1 cellular context compared by ENCODE assay signal in genomic region chr17:79412110-79412509, GRCh38.
TF ChIP-seq lines count a peak whose summit lies in the region.

No MANE protein-coding gene starts in this region.

TF ChIP-seq in HEK293, 187 proteins besides CTCF, POLR2A, EP300 and RAD21:
- TF ChIP-seq PRDM6 (tag by site-specific recombination; IDR thresholded peaks at IDR 0.05): no peak
- TF ChIP-seq, protein P1, sequence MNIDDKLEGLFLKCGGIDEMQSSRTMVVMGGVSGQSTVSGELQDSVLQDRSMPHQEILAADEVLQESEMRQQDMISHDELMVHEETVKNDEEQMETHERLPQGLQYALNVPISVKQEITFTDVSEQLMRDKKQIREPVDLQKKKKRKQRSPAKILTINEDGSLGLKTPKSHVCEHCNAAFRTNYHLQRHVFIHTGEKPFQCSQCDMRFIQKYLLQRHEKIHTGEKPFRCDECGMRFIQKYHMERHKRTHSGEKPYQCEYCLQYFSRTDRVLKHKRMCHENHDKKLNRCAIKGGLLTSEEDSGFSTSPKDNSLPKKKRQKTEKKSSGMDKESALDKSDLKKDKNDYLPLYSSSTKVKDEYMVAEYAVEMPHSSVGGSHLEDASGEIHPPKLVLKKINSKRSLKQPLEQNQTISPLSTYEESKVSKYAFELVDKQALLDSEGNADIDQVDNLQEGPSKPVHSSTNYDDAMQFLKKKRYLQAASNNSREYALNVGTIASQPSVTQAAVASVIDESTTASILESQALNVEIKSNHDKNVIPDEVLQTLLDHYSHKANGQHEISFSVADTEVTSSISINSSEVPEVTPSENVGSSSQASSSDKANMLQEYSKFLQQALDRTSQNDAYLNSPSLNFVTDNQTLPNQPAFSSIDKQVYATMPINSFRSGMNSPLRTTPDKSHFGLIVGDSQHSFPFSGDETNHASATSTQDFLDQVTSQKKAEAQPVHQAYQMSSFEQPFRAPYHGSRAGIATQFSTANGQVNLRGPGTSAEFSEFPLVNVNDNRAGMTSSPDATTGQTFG (tag by site-specific recombination; IDR thresholded peaks at IDR 0.05; ENCODE audit: borderline replicate concordance): 0 out of 2 replicates have a peak, but pooled peaks have one; percentile 6
- 0 out of 2 replicates have a peak, but pooled peaks have one; percentile 13 for TF ChIP-seq ZNF48 (tag by site-specific recombination; IDR thresholded peaks at IDR 0.05)
- TF ChIP-seq GLI2 (tag by site-specific recombination; IDR thresholded peaks at IDR 0.05; ENCODE audit: borderline replicate concordance, low read depth): no peak
- TF ChIP-seq ZNF157 (tag by site-specific recombination; IDR thresholded peaks at IDR 0.05): no peak
- peak; percentile 16; the same call in 1 of the 2 replicates for TF ChIP-seq ZNF473 (tag by site-specific recombination; IDR thresholded peaks at IDR 0.05)
- no peak for TF ChIP-seq HOXA7 (CRISPR knock-in tag; IDR thresholded peaks at IDR 0.05; ENCODE audit: borderline replicate concordance)
- no peak for TF ChIP-seq OVOL3 (tag by site-specific recombination; IDR thresholded peaks at IDR 0.05)
- no peak for TF ChIP-seq ZNF670 (tag by site-specific recombination; IDR thresholded peaks at IDR 0.05; ENCODE audit: low read depth)
- TF ChIP-seq ZNF239 (tag by site-specific recombination; IDR thresholded peaks at IDR 0.05): no peak
- no peak for TF ChIP-seq ZNF548 (tag by site-specific recombination; IDR thresholded peaks at IDR 0.05)
- TF ChIP-seq, protein P2, sequence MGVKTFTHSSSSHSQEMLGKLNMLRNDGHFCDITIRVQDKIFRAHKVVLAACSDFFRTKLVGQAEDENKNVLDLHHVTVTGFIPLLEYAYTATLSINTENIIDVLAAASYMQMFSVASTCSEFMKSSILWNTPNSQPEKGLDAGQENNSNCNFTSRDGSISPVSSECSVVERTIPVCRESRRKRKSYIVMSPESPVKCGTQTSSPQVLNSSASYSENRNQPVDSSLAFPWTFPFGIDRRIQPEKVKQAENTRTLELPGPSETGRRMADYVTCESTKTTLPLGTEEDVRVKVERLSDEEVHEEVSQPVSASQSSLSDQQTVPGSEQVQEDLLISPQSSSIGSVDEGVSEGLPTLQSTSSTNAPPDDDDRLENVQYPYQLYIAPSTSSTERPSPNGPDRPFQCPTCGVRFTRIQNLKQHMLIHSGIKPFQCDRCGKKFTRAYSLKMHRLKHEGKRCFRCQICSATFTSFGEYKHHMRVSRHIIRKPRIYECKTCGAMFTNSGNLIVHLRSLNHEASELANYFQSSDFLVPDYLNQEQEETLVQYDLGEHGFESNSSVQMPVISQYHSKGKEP (tag by site-specific recombination; IDR thresholded peaks at IDR 0.05): no peak
- TF ChIP-seq ZNF24 (tag by site-specific recombination; IDR thresholded peaks at IDR 0.05): no peak
- TF ChIP-seq, protein P3, sequence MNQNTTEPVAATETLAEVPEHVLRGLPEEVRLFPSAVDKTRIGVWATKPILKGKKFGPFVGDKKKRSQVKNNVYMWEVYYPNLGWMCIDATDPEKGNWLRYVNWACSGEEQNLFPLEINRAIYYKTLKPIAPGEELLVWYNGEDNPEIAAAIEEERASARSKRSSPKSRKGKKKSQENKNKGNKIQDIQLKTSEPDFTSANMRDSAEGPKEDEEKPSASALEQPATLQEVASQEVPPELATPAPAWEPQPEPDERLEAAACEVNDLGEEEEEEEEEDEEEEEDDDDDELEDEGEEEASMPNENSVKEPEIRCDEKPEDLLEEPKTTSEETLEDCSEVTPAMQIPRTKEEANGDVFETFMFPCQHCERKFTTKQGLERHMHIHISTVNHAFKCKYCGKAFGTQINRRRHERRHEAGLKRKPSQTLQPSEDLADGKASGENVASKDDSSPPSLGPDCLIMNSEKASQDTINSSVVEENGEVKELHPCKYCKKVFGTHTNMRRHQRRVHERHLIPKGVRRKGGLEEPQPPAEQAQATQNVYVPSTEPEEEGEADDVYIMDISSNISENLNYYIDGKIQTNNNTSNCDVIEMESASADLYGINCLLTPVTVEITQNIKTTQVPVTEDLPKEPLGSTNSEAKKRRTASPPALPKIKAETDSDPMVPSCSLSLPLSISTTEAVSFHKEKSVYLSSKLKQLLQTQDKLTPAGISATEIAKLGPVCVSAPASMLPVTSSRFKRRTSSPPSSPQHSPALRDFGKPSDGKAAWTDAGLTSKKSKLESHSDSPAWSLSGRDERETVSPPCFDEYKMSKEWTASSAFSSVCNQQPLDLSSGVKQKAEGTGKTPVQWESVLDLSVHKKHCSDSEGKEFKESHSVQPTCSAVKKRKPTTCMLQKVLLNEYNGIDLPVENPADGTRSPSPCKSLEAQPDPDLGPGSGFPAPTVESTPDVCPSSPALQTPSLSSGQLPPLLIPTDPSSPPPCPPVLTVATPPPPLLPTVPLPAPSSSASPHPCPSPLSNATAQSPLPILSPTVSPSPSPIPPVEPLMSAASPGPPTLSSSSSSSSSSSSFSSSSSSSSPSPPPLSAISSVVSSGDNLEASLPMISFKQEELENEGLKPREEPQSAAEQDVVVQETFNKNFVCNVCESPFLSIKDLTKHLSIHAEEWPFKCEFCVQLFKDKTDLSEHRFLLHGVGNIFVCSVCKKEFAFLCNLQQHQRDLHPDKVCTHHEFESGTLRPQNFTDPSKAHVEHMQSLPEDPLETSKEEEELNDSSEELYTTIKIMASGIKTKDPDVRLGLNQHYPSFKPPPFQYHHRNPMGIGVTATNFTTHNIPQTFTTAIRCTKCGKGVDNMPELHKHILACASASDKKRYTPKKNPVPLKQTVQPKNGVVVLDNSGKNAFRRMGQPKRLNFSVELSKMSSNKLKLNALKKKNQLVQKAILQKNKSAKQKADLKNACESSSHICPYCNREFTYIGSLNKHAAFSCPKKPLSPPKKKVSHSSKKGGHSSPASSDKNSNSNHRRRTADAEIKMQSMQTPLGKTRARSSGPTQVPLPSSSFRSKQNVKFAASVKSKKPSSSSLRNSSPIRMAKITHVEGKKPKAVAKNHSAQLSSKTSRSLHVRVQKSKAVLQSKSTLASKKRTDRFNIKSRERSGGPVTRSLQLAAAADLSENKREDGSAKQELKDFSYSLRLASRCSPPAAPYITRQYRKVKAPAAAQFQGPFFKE (tag by site-specific recombination; IDR thresholded peaks at IDR 0.05; ENCODE audit: borderline replicate concordance): no peak
- TF ChIP-seq, protein P4, sequence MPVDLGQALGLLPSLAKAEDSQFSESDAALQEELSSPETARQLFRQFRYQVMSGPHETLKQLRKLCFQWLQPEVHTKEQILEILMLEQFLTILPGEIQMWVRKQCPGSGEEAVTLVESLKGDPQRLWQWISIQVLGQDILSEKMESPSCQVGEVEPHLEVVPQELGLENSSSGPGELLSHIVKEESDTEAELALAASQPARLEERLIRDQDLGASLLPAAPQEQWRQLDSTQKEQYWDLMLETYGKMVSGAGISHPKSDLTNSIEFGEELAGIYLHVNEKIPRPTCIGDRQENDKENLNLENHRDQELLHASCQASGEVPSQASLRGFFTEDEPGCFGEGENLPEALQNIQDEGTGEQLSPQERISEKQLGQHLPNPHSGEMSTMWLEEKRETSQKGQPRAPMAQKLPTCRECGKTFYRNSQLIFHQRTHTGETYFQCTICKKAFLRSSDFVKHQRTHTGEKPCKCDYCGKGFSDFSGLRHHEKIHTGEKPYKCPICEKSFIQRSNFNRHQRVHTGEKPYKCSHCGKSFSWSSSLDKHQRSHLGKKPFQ (tag by site-specific recombination; IDR thresholded peaks at IDR 0.05): peak; percentile 77
- TF ChIP-seq, protein P5, sequence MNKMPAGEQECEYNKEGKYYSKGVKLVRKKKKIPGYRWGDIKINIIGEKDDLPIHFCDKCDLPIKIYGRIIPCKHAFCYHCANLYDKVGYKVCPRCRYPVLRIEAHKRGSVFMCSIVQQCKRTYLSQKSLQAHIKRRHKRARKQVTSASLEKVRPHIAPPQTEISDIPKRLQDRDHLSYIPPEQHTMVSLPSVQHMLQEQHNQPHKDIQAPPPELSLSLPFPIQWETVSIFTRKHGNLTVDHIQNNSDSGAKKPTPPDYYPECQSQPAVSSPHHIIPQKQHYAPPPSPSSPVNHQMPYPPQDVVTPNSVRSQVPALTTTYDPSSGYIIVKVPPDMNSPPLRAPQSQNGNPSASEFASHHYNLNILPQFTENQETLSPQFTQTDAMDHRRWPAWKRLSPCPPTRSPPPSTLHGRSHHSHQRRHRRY (tag by site-specific recombination; IDR thresholded peaks at IDR 0.05): no peak
- TF ChIP-seq, protein P6, sequence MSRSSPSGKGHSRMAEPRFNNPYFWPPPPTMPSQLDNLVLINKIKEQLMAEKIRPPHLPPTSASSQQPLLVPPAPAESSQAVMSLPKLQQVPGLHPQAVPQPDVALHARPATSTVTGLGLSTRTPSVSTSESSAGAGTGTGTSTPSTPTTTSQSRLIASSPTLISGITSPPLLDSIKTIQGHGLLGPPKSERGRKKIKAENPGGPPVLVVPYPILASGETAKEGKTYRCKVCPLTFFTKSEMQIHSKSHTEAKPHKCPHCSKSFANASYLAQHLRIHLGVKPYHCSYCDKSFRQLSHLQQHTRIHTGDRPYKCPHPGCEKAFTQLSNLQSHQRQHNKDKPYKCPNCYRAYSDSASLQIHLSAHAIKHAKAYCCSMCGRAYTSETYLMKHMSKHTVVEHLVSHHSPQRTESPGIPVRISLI (tag by site-specific recombination; IDR thresholded peaks at IDR 0.05): no peak
TF ChIP-seq in HEK293: peak in this region for 4.
